ENCODE assay signal across 8 cellular contexts in genomic region chr17:46922804-46923635, GRCh38. TPM values are rescaled to one million over a fixed set of nuclear protein-coding genes. Genes with fewer than 3 reads are reported as not detected.
DNase-seq lines count a peak whose midpoint lies in the region; ATAC-seq and TF ChIP-seq lines count a peak whose summit lies in the region.

TSS of gene GOSR2 (plus strand) at chr17:46923160. CDS start at chr17:46923193, 33 bp downstream.

- no TSS peak for BruUV-seq in Calu3 (replicated peaks; lab: Mats Ljungman, UMichigan)

- H3K4me3 ChIP-seq in HUES6 (ENCODE audit: low read depth, low read length) (peak within 1 kb of the TSS; percentile 94), OCI-LY1 (ENCODE audit: low read depth, low read length, poor library complexity, severe bottlenecking) (peak within 1 kb of the TSS; percentile 91)

- H3K36me3 Mint-ChIP-seq in Calu3 (ENCODE audit: insufficient read depth, unreplicated experiment) (peaks cover 25% of the 10 kb centered on the region), endothelial cell (ENCODE audit: low read depth, unreplicated experiment) (no peaks in the 10 kb centered on the region)

- no peak for TF ChIP-seq CTCF in Calu3 (IDR thresholded peaks at IDR 0.05; ENCODE audit: unreplicated experiment)
- TF ChIP-seq CTCF in OCI-LY1 (IDR thresholded peaks at IDR 0.05; ENCODE audit: low read length), result no peak
- no peak for TF ChIP-seq CTCF in endothelial cell (IDR thresholded peaks at IDR 0.05; ENCODE audit: unreplicated experiment)

- intact Hi-C loops in Calu3 (cut with micrococcal nuclease; ENCODE audit: unreplicated experiment), result no loop called here

- peak within 1 kb of the TSS; percentile 88 for H3K4me2 ChIP-seq in OCI-LY1 (ENCODE audit: low read length)

- H3K9me3 ChIP-seq in HUES6 (ENCODE audit: control insufficient read depth, insufficient read depth, low read depth, low read length) (no peaks in the 10 kb centered on the region), OCI-LY1 (ENCODE audit: low read length) (no peaks in the 10 kb centered on the region)

- H3K27me3 ChIP-seq in HUES6 (ENCODE audit: control insufficient read depth, insufficient read depth, low read length) (no peaks in the 10 kb centered on the region), OCI-LY1 (ENCODE audit: insufficient read depth, low read length) (no peaks in the 10 kb centered on the region)

- H3K27ac Mint-ChIP-seq in Calu3 (ENCODE audit: unreplicated experiment) (peak within 1 kb of the TSS; percentile 97), endothelial cell (ENCODE audit: unreplicated experiment) (peak within 1 kb of the TSS; percentile 100)

- H3K27me3 Mint-ChIP-seq in Calu3 (ENCODE audit: unreplicated experiment) (peaks cover 15% of the 10 kb centered on the region), endothelial cell (ENCODE audit: unreplicated experiment) (peaks cover 2% of the 10 kb centered on the region)

- H4K20me1 ChIP-seq in OCI-LY1 (ENCODE audit: insufficient read depth, low read length), result no peaks in the 10 kb centered on the region

- peak within 1 kb of the TSS; percentile 92 for H3K27ac ChIP-seq in HUES6 (ENCODE audit: low read depth, low read length)
- peak within 1 kb of the TSS; percentile 64 for H3K27ac ChIP-seq in OCI-LY1 (ENCODE audit: low read depth, low read length, poor library complexity, severe bottlenecking)

- H3K9ac ChIP-seq in HUES6 (ENCODE audit: low read length) (peak within 1 kb of the TSS; percentile 95), OCI-LY1 (ENCODE audit: low read length) (peak within 1 kb of the TSS; percentile 86)

- H3K4me3 Mint-ChIP-seq in Calu3 (ENCODE audit: low read depth, unreplicated experiment) (peak within 1 kb of the TSS; percentile 87), endothelial cell (ENCODE audit: unreplicated experiment) (peak within 1 kb of the TSS; percentile 90)

- H3K4me1 ChIP-seq in HUES6 (ENCODE audit: control insufficient read depth, insufficient read depth, low read length) (no peaks in the 10 kb centered on the region), OCI-LY1 (ENCODE audit: insufficient read depth, low read length, severe bottlenecking) (peaks cover 20% of the 10 kb centered on the region)

- H2AFZ ChIP-seq in OCI-LY1 (ENCODE audit: low read length), result peak within 1 kb of the TSS; percentile 85

- H3F3A ChIP-seq in OCI-LY1 (ENCODE audit: insufficient read depth, low read length), result no peaks in the 10 kb centered on the region

- peak; percentile 97 for DNase-seq in Calu3
- DNase-seq in activated CD8-positive, alpha-beta memory T cell treated with anti-CD3 and anti-CD28 coated beads, Interleukin-2, amount 50 U/mL, for 4 hours, result peak; percentile 88
- DNase-seq in endothelial cell (ENCODE audit: low spot score), result peak; percentile 94
- peak; percentile 68 for DNase-seq in middle frontal gyrus (ENCODE audit: extremely low spot score, low spot score)
- DNase-seq in stimulated activated CD8-positive, alpha-beta memory T cell treated with anti-CD3 and anti-CD28 coated beads, Interleukin-2, amount 100 ng/mL, for 1 hour (ENCODE audit: low read depth in 2 of 2), result peak; percentile 72 to 77

- H3K9me3 Mint-ChIP-seq in Calu3 (ENCODE audit: low read depth, unreplicated experiment) (no peaks in the 10 kb centered on the region), endothelial cell (ENCODE audit: unreplicated experiment) (no peaks in the 10 kb centered on the region)

- H3K4me1 Mint-ChIP-seq in Calu3 (ENCODE audit: low read depth, unreplicated experiment), result peaks cover 8% of the 10 kb centered on the region
- H3K4me1 Mint-ChIP-seq in endothelial cell (ENCODE audit: unreplicated experiment), result peaks cover 22% of the 10 kb centered on the region

- H3K36me3 ChIP-seq in HUES6 (ENCODE audit: control insufficient read depth, insufficient read depth, low read length) (no peaks in the 10 kb centered on the region), OCI-LY1 (ENCODE audit: insufficient read depth, low read length) (no peaks in the 10 kb centered on the region)

- H3K9me2 ChIP-seq in OCI-LY1 (ENCODE audit: low read depth, low read length), result no peaks in the 10 kb centered on the region

- peaks cover 45% of the 10 kb centered on the region for H3K79me2 ChIP-seq in OCI-LY1 (ENCODE audit: insufficient read depth, low read length)

- CTCF ChIA-PET in Calu3 (lab: Charles Lee), result no interaction called here

- peak; percentile 88 for ATAC-seq in GM21423 (IDR thresholded peaks at IDR 0.05; ENCODE audit: unreplicated experiment)

RNA-seq across cellular contexts. Expression of gene GOSR2, which starts in this region (rescaled TPM):
- total RNA-seq in Calu3 (2022) (90.7 and 91.2 TPM in 2 replicates), endothelial cell (ENCODE audit: unreplicated experiment) (51.2 TPM)

Comparison
In these comparisons a context has a peak if more than half of its experiments do, and no peak if none do; other contexts are left out.
1. Peak in every context shown above with its lines: DNase-seq, ATAC-seq, H3K4me3 ChIP-seq and H3K27ac ChIP-seq.